16 cellular contexts compared by ENCODE assay signal in the genomic region with DNA sequence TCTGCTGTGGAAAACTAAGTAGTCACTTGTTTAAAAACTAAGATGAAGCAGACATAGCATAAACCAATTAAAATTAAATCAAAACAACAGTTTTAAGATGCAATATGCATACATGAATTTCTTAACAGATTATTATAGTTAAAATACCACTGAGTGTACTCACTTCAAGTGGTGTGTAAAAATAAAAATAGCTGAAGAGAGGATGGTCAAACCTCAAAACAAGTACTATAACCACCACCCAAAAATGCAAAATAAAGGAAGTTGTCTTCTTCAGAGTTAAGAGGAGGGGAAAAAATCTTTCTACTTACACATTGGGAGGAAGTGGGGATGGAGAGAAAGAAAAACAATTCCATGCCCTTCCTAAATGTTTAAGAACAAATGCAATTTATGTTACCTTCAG. TPM values are rescaled to one million over a fixed set of nuclear protein-coding genes. Genes with fewer than 3 reads are reported as not detected.
DNase-seq lines count a peak whose midpoint lies in the region; ATAC-seq and TF ChIP-seq lines count a peak whose summit lies in the region.
"Had no signal": no experiment of that assay in that cellular context is flagged by ENCODE, and none has a peak within 500 bp of the region (broad histone marks: within the 10 kb centered on the region; RNA-seq: fewer than 3 reads in every experiment).

No MANE protein-coding gene starts in this region.

- H3K27me3 Mint-ChIP-seq in activated CD8-positive, alpha-beta memory T cell treated with anti-CD3 and anti-CD28 coated beads, Interleukin-2, amount 10 ng/mL, durations not matched to agents 7 days and 5 days: no peaks in the 10 kb centered on the region
- H3K27me3 Mint-ChIP-seq: activated naive CD4-positive, alpha-beta T cell treated with anti-CD3 and anti-CD28 coated beads, Interleukin-2, amount 50 U/mL, for 24 hours had no signal

- H3K4me1 ChIP-seq in spleen: peaks cover 18 to 94% (median 56%) of the 10 kb centered on the region in 6 donors
- H3K4me1 ChIP-seq in uterus: no peaks in the 10 kb centered on the region

- intact Hi-C loops in spleen (cut with DNase I; ENCODE audit: low total_unique reads): no loop called here
- intact Hi-C loops in uterus (cut with DNase I; ENCODE audit: low total_unique reads): no loop called here

- H3K9me3 Mint-ChIP-seq in activated CD8-positive, alpha-beta memory T cell treated with anti-CD3 and anti-CD28 coated beads, Interleukin-2, amount 10 ng/mL, durations not matched to agents 7 days and 5 days (ENCODE audit: low read depth): no peaks in the 10 kb centered on the region
- H3K9me3 Mint-ChIP-seq: activated naive CD4-positive, alpha-beta T cell treated with anti-CD3 and anti-CD28 coated beads, Interleukin-2, amount 50 U/mL, for 24 hours had no signal

- peak; percentile 30 for ATAC-seq in activated CD8-positive, alpha-beta memory T cell treated with anti-CD3 and anti-CD28 coated beads, Interleukin-2, amount 10 ng/mL, durations not matched to agents 7 days and 5 days
- ATAC-seq in GM21825 (IDR thresholded peaks at IDR 0.05; ENCODE audit: unreplicated experiment) (peak; percentile 32), HG02840 (IDR thresholded peaks at IDR 0.05; ENCODE audit: low FRiP score, unreplicated experiment) (no peak), HG02981 (IDR thresholded peaks at IDR 0.05; ENCODE audit: unreplicated experiment) (no peak)

- H3K36me3 Mint-ChIP-seq in activated CD8-positive, alpha-beta memory T cell treated with anti-CD3 and anti-CD28 coated beads, Interleukin-2, amount 10 ng/mL, durations not matched to agents 7 days and 5 days: peaks cover 31% of the 10 kb centered on the region
- H3K36me3 Mint-ChIP-seq: activated naive CD4-positive, alpha-beta T cell treated with anti-CD3 and anti-CD28 coated beads, Interleukin-2, amount 50 U/mL, for 24 hours had no signal

- H3K4me3 ChIP-seq in spleen (peak overlapping the region in 1 of 8 donors; percentile 35), uterus (no peak overlapping the region)
- H3K4me3 ChIP-seq: cardiac muscle cell, stomach had no signal

- TF ChIP-seq POLR2A in spleen (IDR thresholded peaks at IDR 0.05) (no peak), uterus (IDR thresholded peaks at IDR 0.05) (no peak)

- H3K27ac Mint-ChIP-seq in activated CD8-positive, alpha-beta memory T cell treated with anti-CD3 and anti-CD28 coated beads, Interleukin-2, amount 10 ng/mL, durations not matched to agents 7 days and 5 days: peak overlapping the region; percentile 52

- CTCF ChIA-PET in activated CD8-positive, alpha-beta memory T cell treated with anti-CD3 and anti-CD28 coated beads, Interleukin-2, amount 10 ng/mL, durations not matched to agents 7 days and 5 days (lab: Charles Lee): interaction anchor here (1.7 kb wide), 1 partner anchor 92 kb away, joined by 5 read pairs; no protein-coding TSS in a partner anchor

- H3K36me3 ChIP-seq in spleen (no peaks in the 10 kb centered on the region), uterus (no peaks in the 10 kb centered on the region)
- H3K36me3 ChIP-seq: cardiac muscle cell, stomach had no signal

- H3K4me3 Mint-ChIP-seq in activated CD8-positive, alpha-beta memory T cell treated with anti-CD3 and anti-CD28 coated beads, Interleukin-2, amount 10 ng/mL, durations not matched to agents 7 days and 5 days: no peak overlapping the region

- TF ChIP-seq CTCF in spleen (IDR thresholded peaks at IDR 0.05 in 8 of 11, conservative IDR thresholded peaks at IDR 0.05 in 3 of 11) (no peak), uterus (IDR thresholded peaks at IDR 0.05) (no peak)

- H3K27me3 ChIP-seq in spleen (replicated peaks in 1 of 7) (no peaks in the 10 kb centered on the region), uterus (no peaks in the 10 kb centered on the region)
- H3K27me3 ChIP-seq: cardiac muscle cell, stomach had no signal

- peaks cover 55% of the 10 kb centered on the region for H3K4me1 Mint-ChIP-seq in activated CD8-positive, alpha-beta memory T cell treated with anti-CD3 and anti-CD28 coated beads, Interleukin-2, amount 10 ng/mL, durations not matched to agents 7 days and 5 days

- DNase-seq in activated CD8-positive, alpha-beta memory T cell treated with anti-CD3 and anti-CD28 coated beads, Interleukin-2, amount 10 ng/mL, durations not matched to agents 7 days and 5 days: no peak
- DNase-seq in activated CD8-positive, alpha-beta memory T cell treated with anti-CD3 and anti-CD28 coated beads, Interleukin-2, amount 50 U/mL, for 4 hours: no peak
- DNase-seq in OCI-M1 (lab: John Stamatoyannopoulos, UW) (peak; percentile 25), spleen (no peak), uterus (no peak)
- DNase-seq: Calu3; effector memory CD4-positive, alpha-beta T cell; IMR-90; NCI-H1092; NCI-H2171 treated with DMSO at 0.1 percent for 48 hours; stomach had no signal

- H3K27ac ChIP-seq in spleen (peak overlapping the region in 7 of 8 donors; percentile 13 to 70 (median 55)), uterus (no peak overlapping the region)
- H3K27ac ChIP-seq: cardiac muscle cell, stomach had no signal

- no peaks in the 10 kb centered on the region for H3K9me3 ChIP-seq in spleen
- no peaks in the 10 kb centered on the region for H3K9me3 ChIP-seq in uterus
- H3K9me3 ChIP-seq: stomach had no signal

RNA-seq across cellular contexts. Expression of gene RRAS2, which starts 31.9 kb away (rescaled TPM):
- total RNA-seq in activated CD8-positive, alpha-beta memory T cell treated with anti-CD3 and anti-CD28 coated beads, Interleukin-2, amount 10 ng/mL, durations not matched to agents 7 days and 5 days: 10 to 100 TPM; 74.8 to 76.1 TPM
- total RNA-seq in spleen (10 to 100 TPM; 28.8 to 45.8 (median 42.0) TPM), uterus (10 to 100 TPM; 18.7 to 43.6 (median 36.8) TPM)
- 10 to 100 TPM; 23.7 to 31.2 (median 27.9) TPM for polyA plus RNA-seq in spleen

Comparison
In these comparisons a context has a peak if more than half of its experiments do, and no peak if none do; other contexts are left out.
1. ATAC-seq: peak in activated CD8-positive, alpha-beta memory T cell treated with anti-CD3 and anti-CD28 coated beads, Interleukin-2, amount 10 ng/mL, durations not matched to agents 7 days and 5 days (single experiment) and GM21825 (single experiment); none in HG02840 (single experiment) and HG02981 (single experiment).
2. H3K27ac ChIP-seq: peak in spleen (7 of 8); none in uterus (0 of 2).